Comparison of ENCODE assay signal across 18 cellular contexts in genomic region chr7:79296553-79297320, GRCh38.
A peak's percentile ranks its signal among the peaks of the same experiment; 100 is the strongest.
DNase-seq lines count a peak whose midpoint lies in the region; ATAC-seq, FAIRE-seq and TF ChIP-seq lines count a peak whose summit lies in the region.
"Had no signal": no experiment of that assay in that cellular context is flagged by ENCODE, and none has a peak within 500 bp of the region (broad histone marks: within the 10 kb centered on the region; RNA-seq: fewer than 3 reads in every experiment).

No MANE protein-coding gene starts in this region.

- 0 out of 3 replicates have a peak overlapping the region, but pooled peaks have one; percentile 39 for H2BK15ac ChIP-seq in IMR-90 (ENCODE audit: low read depth, low read length)

- no peak overlapping the region for H4K5ac ChIP-seq in IMR-90 (ENCODE audit: low read depth, low read length)

- H3K56ac ChIP-seq in IMR-90 (ENCODE audit: extremely low read depth, insufficient read depth, low read length) = no peak overlapping the region

- H3K4me3 ChIP-seq in IMR-90 (ENCODE audit: insufficient read depth, low read depth, low read length) (no peak overlapping the region), bronchial epithelial cell (ENCODE audit: low read depth, low read length) (no peak overlapping the region), keratinocyte (ENCODE audit: control insufficient read depth in 2 of 3, extremely low read depth in 1 of 3, insufficient read depth in 2 of 3, low read depth in 1 of 3, low read length in 3 of 3) (peak overlapping the region in 1 of 3 experiments; percentile 12)
- H3K4me3 ChIP-seq: GM12878 had no signal

- peaks cover 5% of the 10 kb centered on the region; the same call in 1 of the 2 replicates for H3K4me1 ChIP-seq in IMR-90 (ENCODE audit: control insufficient read depth, insufficient read depth, low read length)
- peaks cover 35% of the 10 kb centered on the region for H3K4me1 ChIP-seq in keratinocyte (ENCODE audit: control insufficient read depth, extremely low read depth, insufficient read depth, low read length)

- H3K4ac ChIP-seq in IMR-90 (ENCODE audit: low read depth, low read length) = peak overlapping the region; percentile 25; the same call in 1 of the 2 replicates

- H3K36me3 ChIP-seq in IMR-90 (ENCODE audit: control insufficient read depth, insufficient read depth, low read length) (no peaks in the 10 kb centered on the region), bronchial epithelial cell (ENCODE audit: control insufficient read depth, insufficient read depth, low read length) (no peaks in the 10 kb centered on the region), keratinocyte (ENCODE audit: control insufficient read depth in 2 of 2, extremely low read depth in 1 of 2, insufficient read depth in 2 of 2, low read length in 2 of 2) (no peaks in the 10 kb centered on the region)

- no peak overlapping the region for H3K9ac ChIP-seq in IMR-90 (ENCODE audit: low read depth, low read length)
- no peak overlapping the region for H3K9ac ChIP-seq in keratinocyte (ENCODE audit: control insufficient read depth, extremely low read depth, insufficient read depth, low read length)

- peak; percentile 9 for DNase-seq in NCI-H2171 treated with DMSO at 0.1 percent for 48 hours (lab: John Stamatoyannopoulos, UW)
- DNase-seq in NCI-H2171 (lab: John Stamatoyannopoulos, UW) = no peak
- DNase-seq in IMR-90 = no peak
- DNase-seq in bronchial epithelial cell (ENCODE audit: low read depth) = peak; percentile 90
- DNase-seq in keratinocyte (ENCODE audit: low read depth, low spot score) = no peak
- DNase-seq in dermis blood vessel endothelial cell = no peak
- no peak for DNase-seq in stimulated activated naive CD4-positive, alpha-beta T cell treated with Interleukin-2 at 50 U/mL for 16 hours (lab: John Stamatoyannopoulos, UW)
- DNase-seq: C1 segment of cervical spinal cord; Calu3; CD4-positive, alpha-beta T cell; DMS 273 treated with DMSO at 0.1 percent for 48 hours; GOT3; H9 had no signal

- no peak overlapping the region for H2AFZ ChIP-seq in IMR-90 (replicated peaks; ENCODE audit: low read length, poor library complexity)
- peak overlapping the region; percentile 73 for H2AFZ ChIP-seq in keratinocyte (ENCODE audit: control insufficient read depth, low read length)

- H4K8ac ChIP-seq in IMR-90 (ENCODE audit: low read depth in 2 of 2, low read length in 2 of 2) = peak overlapping the region in 1 of 2 experiments; percentile 1; a peak in 1 of 4 replicates

- H3K9me3 ChIP-seq in IMR-90 (ENCODE audit: control insufficient read depth, insufficient read depth, low read length) = no peaks in the 10 kb centered on the region
- no peaks in the 10 kb centered on the region for H3K9me3 ChIP-seq in keratinocyte (ENCODE audit: control insufficient read depth, low read depth, low read length)

- H4K91ac ChIP-seq in IMR-90 (ENCODE audit: insufficient read depth, low read depth, low read length) = no peak overlapping the region

- FAIRE-seq in bronchial epithelial cell (lab: Jason Lieb, UNC) (no peak), keratinocyte (lab: Jason Lieb, UNC) (peak; percentile 77)
- FAIRE-seq: GM12878, HepG2, HTR-8/SVneo had no signal

- ATAC-seq in IMR-90 (ENCODE audit: low read depth) (no peak), GM18505 (IDR thresholded peaks at IDR 0.05; ENCODE audit: unreplicated experiment) (no peak)
- ATAC-seq: GM12878, HepG2 had no signal

- no peak overlapping the region for H3K18ac ChIP-seq in IMR-90 (ENCODE audit: low read depth, low read length)

- in situ Hi-C loops in IMR-90 (cut with MboI; ENCODE audit: low sequenced_read_pairs) = loop anchor here (5.0 kb wide), 1 partner anchor 751 kb away; no protein-coding TSS in a partner anchor

- POLR2A ChIA-PET in IMR-90 (lab: Charles Lee; ENCODE audit: unreplicated experiment) = no interaction called here

- CTCF ChIA-PET in IMR-90 (lab: Yijun Ruan, JAX) = no interaction called here

- dilution Hi-C loops in IMR-90 (cut with HindIII; ENCODE audit: low sequenced_read_pairs, unreplicated experiment) (no loop called here), keratinocyte (cut with MboI; ENCODE audit: extremely low pct_ligation_motif_present, low sequenced_read_pairs) (no loop called here)

- H3K27ac ChIP-seq in IMR-90 (ENCODE audit: insufficient read depth, low read length) (no peak overlapping the region), keratinocyte (ENCODE audit: control insufficient read depth, insufficient read depth, low read length) (peak overlapping the region; percentile 71)
- H3K27ac ChIP-seq: 22Rv1 had no signal

- no peak overlapping the region for H2AK5ac ChIP-seq in IMR-90 (ENCODE audit: low read depth, low read length)

- peaks cover 14 to 33% of the 10 kb centered on the region in 2 experiments; a peak in 3 of 4 replicates for H3K79me1 ChIP-seq in IMR-90 (ENCODE audit: low read depth in 1 of 2, low read length in 2 of 2)

- H2BK120ac ChIP-seq in IMR-90 (ENCODE audit: low read depth, low read length) = peak overlapping the region; percentile 42

- H2BK5ac ChIP-seq in IMR-90 (ENCODE audit: low read depth, low read length, poor library complexity, severe bottlenecking) = peak overlapping the region; percentile 11

- BruUV-seq in IMR-90 (replicated peaks; lab: Mats Ljungman, UMichigan) = no TSS peak

- H3K4me2 ChIP-seq in IMR-90 (ENCODE audit: low read depth, low read length) (no peak overlapping the region), keratinocyte (ENCODE audit: control insufficient read depth, extremely low read depth, insufficient read depth, low read depth, low read length) (peak overlapping the region; percentile 57)

- WGBS in IMR-90 (ENCODE audit: extremely low coverage in 2 of 2, insufficient read length in 1 of 2), 2 experiments = no CpG with 5 or more reads among the region's 1 CpG

- no peaks in the 10 kb centered on the region for H4K20me1 ChIP-seq in IMR-90 (ENCODE audit: insufficient read depth, low read length)
- H4K20me1 ChIP-seq in keratinocyte (ENCODE audit: control insufficient read depth, extremely low read depth, insufficient read depth, low read length) = no peaks in the 10 kb centered on the region

- intact Hi-C loops in IMR-90 (cut with micrococcal nuclease) = loop anchor here (5.0 to 10.0 kb wide), 4 partner anchors 156 to 751 kb away; partner anchors contain the start of gene MAGI2

- no peak overlapping the region; the same call in 1 of the 2 replicates for H3K14ac ChIP-seq in IMR-90 (replicated peaks; ENCODE audit: low read depth, low read length)

- TF ChIP-seq POLR2A in IMR-90 (IDR thresholded peaks at IDR 0.05; ENCODE audit: low read depth, low read length) (no peak), GM18505 (IDR thresholded peaks at IDR 0.05; ENCODE audit: borderline replicate concordance, extremely low read depth, insufficient read depth, insufficient read length) (no peak)

- no peaks in the 10 kb centered on the region for H3K27me3 ChIP-seq in IMR-90 (ENCODE audit: control insufficient read depth, insufficient read depth, low read length)
- no peaks in the 10 kb centered on the region for H3K27me3 ChIP-seq in bronchial epithelial cell (ENCODE audit: control insufficient read depth, insufficient read depth, low read length)
- no peaks in the 10 kb centered on the region for H3K27me3 ChIP-seq in keratinocyte (ENCODE audit: control insufficient read depth, extremely low read depth, insufficient read depth, low read length)

- H2AK9ac ChIP-seq in IMR-90 (replicated peaks; ENCODE audit: low read depth, low read length, poor library complexity) = no peak overlapping the region

- H2BK20ac ChIP-seq in IMR-90 (ENCODE audit: low read depth, low read length) = no peak overlapping the region; the same call in 1 of the 2 replicates

- no peak for TF ChIP-seq RAD21 in IMR-90 (IDR thresholded peaks at IDR 0.05; ENCODE audit: low read length)

- 0 out of 2 replicates have a peak, but pooled peaks cover 3% of the 10 kb centered on the region for H3K9me1 ChIP-seq in IMR-90 (ENCODE audit: insufficient read depth, low read length)
- H3K9me1 ChIP-seq in keratinocyte (ENCODE audit: control insufficient read depth, extremely low read depth, insufficient read depth, low read length) = no peaks in the 10 kb centered on the region

- H3K23ac ChIP-seq in IMR-90 (ENCODE audit: low read depth, low read length) = no peak overlapping the region

- no peaks in the 10 kb centered on the region for H3K79me2 ChIP-seq in keratinocyte (ENCODE audit: control insufficient read depth, insufficient read depth, low read length)

- TF ChIP-seq CTCF in IMR-90 (conservative IDR thresholded peaks at IDR 0.05; ENCODE audit: low read depth, low read length) (no peak), bronchial epithelial cell (IDR thresholded peaks at IDR 0.05; ENCODE audit: insufficient read depth, low read length, severe bottlenecking) (no peak), keratinocyte (optimal IDR thresholded peaks at IDR 0.05 in 1 of 3, IDR thresholded peaks at IDR 0.05 in 1 of 3, conservative IDR thresholded peaks at IDR 0.05 in 1 of 3; ENCODE audit: extremely low read depth in 1 of 3, insufficient read depth in 2 of 3, low read length in 3 of 3) (no peak)

TF ChIP-seq in IMR-90, 13 proteins besides CTCF, POLR2A, EP300 and RAD21:
- TF ChIP-seq BHLHE40 (IDR thresholded peaks at IDR 0.05; ENCODE audit: low read depth, low read length) = no peak
- no peak for TF ChIP-seq RCOR1 (IDR thresholded peaks at IDR 0.05; ENCODE audit: insufficient replicate concordance, low read length)
- no peak for TF ChIP-seq CHD1 (IDR thresholded peaks at IDR 0.05; ENCODE audit: low read depth, low read length)
TF ChIP-seq in IMR-90: peak in this region for 0.

Comparison
In these comparisons a context has a peak if more than half of its experiments do, and no peak if none do; other contexts are left out.
1. DNase-seq: peak in NCI-H2171 treated with DMSO at 0.1 percent for 48 hours (single experiment) and bronchial epithelial cell (single experiment); none in NCI-H2171 (single experiment), IMR-90 (single experiment), keratinocyte (single experiment), dermis blood vessel endothelial cell (single experiment) and stimulated activated naive CD4-positive, alpha-beta T cell treated with Interleukin-2 at 50 U/mL for 16 hours (single experiment).